In genomic region chr14:79246200-79246599, GRCh38 we compare ENCODE assay signal across 29 cellular contexts.
"Had no signal": no experiment of that assay in that cellular context is flagged by ENCODE, and none has a peak within 500 bp of the region (broad histone marks: within the 10 kb centered on the region; RNA-seq: fewer than 3 reads in every experiment).

No MANE protein-coding gene starts in this region.

- H3K9me3 ChIP-seq: breast epithelium, colonic mucosa had no signal

- H3K27ac Mint-ChIP-seq: activated CD4-positive, alpha-beta memory T cell treated with anti-CD3 and anti-CD28 coated beads, Interleukin-2, amount 10 ng/mL, durations not matched to agents 7 days and 5 days; activated CD4-positive, alpha-beta T cell treated with anti-CD3 and anti-CD28 coated beads, Interleukin-2, amount 10 ng/mL, durations not matched to agents 7 days and 5 days; activated naive CD4-positive, alpha-beta T cell treated with anti-CD3 and anti-CD28 coated beads, Interleukin-2, amount 10 ng/mL, durations not matched to agents 7 days and 5 days; activated naive CD8-positive, alpha-beta T cell; activated T-cell treated with anti-CD3 and anti-CD28 coated beads, Interleukin-2, amount 50 U/mL, for 24 hours; activated T-cell treated with anti-CD3 and anti-CD28 coated beads, Interleukin-2, amount 50 U/mL, for 72 hours; brain; dendritic cell treated with granulocyte-macrophage colony-stimulating factor and Interleukin-4, amounts not matched to agents 40 ng/mL and 50 ng/mL, for 4 days; endodermal cell; WTC11 had no signal

- H3K27me3 ChIP-seq: breast epithelium, cardiac muscle cell, colonic mucosa, dorsolateral prefrontal cortex had no signal

- H3K4me3 ChIP-seq: breast epithelium, cardiac muscle cell, colonic mucosa, dorsolateral prefrontal cortex had no signal

- H3K27me3 Mint-ChIP-seq: activated CD4-positive, alpha-beta memory T cell treated with anti-CD3 and anti-CD28 coated beads, Interleukin-2, amount 10 ng/mL, durations not matched to agents 7 days and 5 days; activated CD4-positive, alpha-beta T cell treated with anti-CD3 and anti-CD28 coated beads, Interleukin-2, amount 10 ng/mL, durations not matched to agents 7 days and 5 days; activated naive CD4-positive, alpha-beta T cell treated with anti-CD3 and anti-CD28 coated beads, Interleukin-2, amount 10 ng/mL, durations not matched to agents 7 days and 5 days; activated T-cell treated with anti-CD3 and anti-CD28 coated beads, Interleukin-2, amount 50 U/mL, for 24 hours; brain; dendritic cell treated with granulocyte-macrophage colony-stimulating factor and Interleukin-4, amounts not matched to agents 40 ng/mL and 50 ng/mL, for 4 days had no signal

- DNase-seq: activated CD4-positive, alpha-beta memory T cell treated with anti-CD3 and anti-CD28 coated beads, Interleukin-2, amount 10 ng/mL, durations not matched to agents 7 days and 5 days; activated CD4-positive, alpha-beta T cell treated with anti-CD3 and anti-CD28 coated beads for 1 hour; activated CD4-positive, alpha-beta T cell treated with anti-CD3 and anti-CD28 coated beads for 4 hours; activated CD4-positive, alpha-beta T cell treated with anti-CD3 and anti-CD28 coated beads, Interleukin-2, amount 10 ng/mL, durations not matched to agents 7 days and 5 days; activated CD4-positive, alpha-beta T cell treated with anti-CD3 and anti-CD28 coated beads, Interleukin-2, amount 50 U/mL, for 4 hours; activated CD8-positive, alpha-beta memory T cell treated with anti-CD3 and anti-CD28 coated beads, Interleukin-2, amount 50 U/mL, for 48 hours; activated gamma-delta T cell; activated naive CD4-positive, alpha-beta T cell; activated naive CD4-positive, alpha-beta T cell treated with anti-CD3 and anti-CD28 coated beads, Interleukin-2, amount 10 ng/mL, durations not matched to agents 7 days and 5 days; activated T-cell treated with anti-CD3 and anti-CD28 coated beads for 4 hours; activated T-cell treated with anti-CD3 and anti-CD28 coated beads, Interleukin-2, amount 50 U/mL, for 24 hours; activated T-cell treated with anti-CD3 and anti-CD28 coated beads, Interleukin-2, amount 50 U/mL, for 72 hours; amniotic stem cell; anterior cingulate cortex; central memory CD4-positive, alpha-beta T cell; cerebellar nuclear complex; colonic mucosa; dorsolateral prefrontal cortex; effector memory CD4-positive, alpha-beta T cell; endodermal cell; head of caudate nucleus; T-helper 2 cell had no signal

- H3K27ac ChIP-seq: breast epithelium, cardiac muscle cell, colonic mucosa, dorsolateral prefrontal cortex, VCaP had no signal

- H3K36me3 ChIP-seq: breast epithelium, cardiac muscle cell, colonic mucosa had no signal

- H3K4me3 Mint-ChIP-seq: activated CD4-positive, alpha-beta memory T cell treated with anti-CD3 and anti-CD28 coated beads, Interleukin-2, amount 10 ng/mL, durations not matched to agents 7 days and 5 days; activated CD4-positive, alpha-beta T cell treated with anti-CD3 and anti-CD28 coated beads, Interleukin-2, amount 10 ng/mL, durations not matched to agents 7 days and 5 days; activated naive CD4-positive, alpha-beta T cell treated with anti-CD3 and anti-CD28 coated beads, Interleukin-2, amount 10 ng/mL, durations not matched to agents 7 days and 5 days; activated naive CD8-positive, alpha-beta T cell; activated T-cell treated with anti-CD3 and anti-CD28 coated beads, Interleukin-2, amount 50 U/mL, for 24 hours; activated T-cell treated with anti-CD3 and anti-CD28 coated beads, Interleukin-2, amount 50 U/mL, for 72 hours; brain; dendritic cell treated with granulocyte-macrophage colony-stimulating factor and Interleukin-4, amounts not matched to agents 40 ng/mL and 50 ng/mL, for 4 days; endodermal cell; WTC11 had no signal

- H3K4me1 Mint-ChIP-seq: activated CD4-positive, alpha-beta memory T cell treated with anti-CD3 and anti-CD28 coated beads, Interleukin-2, amount 10 ng/mL, durations not matched to agents 7 days and 5 days; activated CD4-positive, alpha-beta T cell treated with anti-CD3 and anti-CD28 coated beads, Interleukin-2, amount 10 ng/mL, durations not matched to agents 7 days and 5 days; activated naive CD4-positive, alpha-beta T cell treated with anti-CD3 and anti-CD28 coated beads, Interleukin-2, amount 10 ng/mL, durations not matched to agents 7 days and 5 days had no signal

- H3K36me3 Mint-ChIP-seq: activated naive CD4-positive, alpha-beta T cell treated with anti-CD3 and anti-CD28 coated beads, Interleukin-2, amount 10 ng/mL, durations not matched to agents 7 days and 5 days; activated naive CD8-positive, alpha-beta T cell had no signal

- H3K4me1 ChIP-seq: breast epithelium, colonic mucosa had no signal

- H3K9me3 Mint-ChIP-seq: dendritic cell treated with granulocyte-macrophage colony-stimulating factor and Interleukin-4, amounts not matched to agents 40 ng/mL and 50 ng/mL, for 4 days had no signal
